ENCODE assay signal across 12 cellular contexts in the genomic region with DNA sequence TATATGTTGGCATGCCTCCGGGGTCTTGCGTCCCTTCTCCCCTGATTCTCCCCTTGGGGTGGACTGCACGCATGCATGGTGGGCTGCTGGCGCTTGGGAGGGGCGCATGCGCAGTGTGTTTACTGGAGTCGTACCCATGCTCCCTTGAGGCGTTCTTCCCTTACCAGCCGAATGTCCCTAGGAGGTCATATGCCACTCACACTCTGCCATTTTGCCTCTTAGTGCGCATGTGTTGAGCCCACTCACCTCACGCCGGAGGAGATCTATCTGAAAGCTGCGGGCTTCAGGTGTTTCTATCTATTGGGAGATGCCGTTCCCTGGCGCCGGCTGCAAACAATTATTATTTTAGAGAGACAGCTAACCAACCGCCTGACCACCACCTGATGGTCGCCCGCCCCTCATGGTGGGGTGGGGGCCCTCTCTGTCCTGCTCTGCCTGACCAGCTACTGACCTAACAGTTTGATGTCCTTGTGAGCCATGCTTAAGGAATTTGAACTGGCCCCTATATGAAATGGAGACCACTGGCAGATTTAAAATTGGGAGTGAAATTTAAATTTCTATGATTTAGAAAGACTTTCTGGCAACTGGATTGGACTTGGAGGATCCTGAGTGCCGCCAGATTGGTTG.
DNase-seq lines count a peak whose midpoint lies in the region; ATAC-seq and TF ChIP-seq lines count a peak whose summit lies in the region.
"Had no signal": no experiment of that assay in that cellular context is flagged by ENCODE, and none has a peak within 500 bp of the region (broad histone marks: within the 10 kb centered on the region; RNA-seq: fewer than 3 reads in every experiment).

No MANE protein-coding gene starts in this region.

- CTCF ChIA-PET in CD8-positive, alpha-beta T cell (lab: Charles Lee): interaction anchor here (0.7 to 3.2 kb wide), 30 partner anchors 8 to 1889 kb away, joined by 3 to 47 read pairs (median 4); no protein-coding TSS in a partner anchor

- no peak for TF ChIP-seq POLR2A in esophagus muscularis mucosa (IDR thresholded peaks at IDR 0.05; ENCODE audit: low read depth)

- H3K36me3 Mint-ChIP-seq in CD8-positive, alpha-beta T cell: no peaks in the 10 kb centered on the region
- H3K36me3 Mint-ChIP-seq: CD4-positive, alpha-beta memory T cell had no signal

- H3K4me3 Mint-ChIP-seq in CD8-positive, alpha-beta T cell: peak overlapping the region; percentile 78

- no peak for DNase-seq in CD8-positive, alpha-beta T cell
- DNase-seq in Daoy (ENCODE audit: low read depth): peak; percentile 23
- DNase-seq in esophagus muscularis mucosa (ENCODE audit: extremely low spot score): peak; percentile 83
- no peak for DNase-seq in SHP77 (lab: John Stamatoyannopoulos, UW)
- no peak for DNase-seq in colonic mucosa
- DNase-seq: esophagus squamous epithelium had no signal

- no peaks in the 10 kb centered on the region for H3K36me3 ChIP-seq in CD8-positive, alpha-beta T cell (ENCODE audit: insufficient read depth, low read length)
- H3K36me3 ChIP-seq in OCI-LY3 (replicated peaks; ENCODE audit: low read depth, low read length): no peaks in the 10 kb centered on the region
- H3K36me3 ChIP-seq in esophagus muscularis mucosa: no peaks in the 10 kb centered on the region
- no peaks in the 10 kb centered on the region for H3K36me3 ChIP-seq in colonic mucosa
- H3K36me3 ChIP-seq: esophagus squamous epithelium, lower lobe of right lung had no signal

- H3K4me1 ChIP-seq in CD8-positive, alpha-beta T cell (ENCODE audit: insufficient read depth, low read length): peaks cover 6% of the 10 kb centered on the region
- H3K4me1 ChIP-seq in OCI-LY3 (ENCODE audit: low read length): peaks cover 13% of the 10 kb centered on the region
- H3K4me1 ChIP-seq in esophagus muscularis mucosa: peaks cover 4 to 10% (median 8%) of the 10 kb centered on the region in 4 donors
- no peaks in the 10 kb centered on the region for H3K4me1 ChIP-seq in colonic mucosa

- POLR2A ChIA-PET in CD8-positive, alpha-beta T cell (lab: Charles Lee): interaction anchor here (1.5 kb wide), 1 partner anchor 1585 kb away, joined by 3 read pairs; a partner anchor contains a TSS

- H3K27me3 ChIP-seq in CD8-positive, alpha-beta T cell (ENCODE audit: insufficient read depth, low read length): no peaks in the 10 kb centered on the region
- peaks cover 10% of the 10 kb centered on the region for H3K27me3 ChIP-seq in OCI-LY3 (ENCODE audit: low read depth, low read length)
- H3K27me3 ChIP-seq in esophagus muscularis mucosa: no peaks in the 10 kb centered on the region
- H3K27me3 ChIP-seq in colonic mucosa: no peaks in the 10 kb centered on the region
- H3K27me3 ChIP-seq: esophagus squamous epithelium had no signal

- H3K4me3 ChIP-seq in CD8-positive, alpha-beta T cell (ENCODE audit: low read depth, low read length): no peak overlapping the region
- H3K4me3 ChIP-seq in OCI-LY3 (ENCODE audit: low read length): peak overlapping the region; percentile 69; the same call in 1 of the 2 replicates
- no peak overlapping the region for H3K4me3 ChIP-seq in esophagus muscularis mucosa
- no peak overlapping the region for H3K4me3 ChIP-seq in colonic mucosa
- H3K4me3 ChIP-seq: lower lobe of right lung had no signal

- intact Hi-C loops in CD8-positive, alpha-beta T cell (cut with DNase I, micrococcal nuclease): loop anchor here (1.0 to 5.0 kb wide), 4 partner anchors 105 to 1664 kb away; no protein-coding TSS in a partner anchor
- intact Hi-C loops in esophagus muscularis mucosa (cut with DNase I): loop anchor here (10.0 kb wide), 1 partner anchor 1588 kb away; a partner anchor contains a TSS
- intact Hi-C loops in colonic mucosa (cut with DNase I): loop anchor here (10.0 kb wide), 1 partner anchor 578 kb away; no protein-coding TSS in a partner anchor

- peaks cover 4% of the 10 kb centered on the region for H3K4me1 Mint-ChIP-seq in CD8-positive, alpha-beta T cell (ENCODE audit: low read depth)

- H3K9me3 Mint-ChIP-seq in CD8-positive, alpha-beta T cell: no peaks in the 10 kb centered on the region
- H3K9me3 Mint-ChIP-seq: CD4-positive, alpha-beta memory T cell; neural crest cell had no signal

- no peak for TF ChIP-seq EP300 in esophagus muscularis mucosa (IDR thresholded peaks at IDR 0.05)

- H3K27me3 Mint-ChIP-seq in CD8-positive, alpha-beta T cell (ENCODE audit: low read depth): no peaks in the 10 kb centered on the region

- H2AFZ ChIP-seq in OCI-LY3 (ENCODE audit: low read depth, low read length): no peak overlapping the region

- TF ChIP-seq CTCF in CD8-positive, alpha-beta T cell (IDR thresholded peaks at IDR 0.05): no peak
- TF ChIP-seq CTCF in OCI-LY3 (IDR thresholded peaks at IDR 0.05; ENCODE audit: low read depth, low read length) (no peak), esophagus muscularis mucosa (IDR thresholded peaks at IDR 0.05) (no peak), colonic mucosa (IDR thresholded peaks at IDR 0.05) (no peak)

- H3K27ac Mint-ChIP-seq in CD8-positive, alpha-beta T cell: no peak overlapping the region

- H4K20me1 ChIP-seq in OCI-LY3 (ENCODE audit: insufficient read depth, low read length): no peaks in the 10 kb centered on the region

- no peak overlapping the region for H3K27ac ChIP-seq in CD8-positive, alpha-beta T cell (ENCODE audit: low read depth, low read length)
- H3K27ac ChIP-seq in OCI-LY3 (ENCODE audit: low read length) (no peak overlapping the region), esophagus muscularis mucosa (replicated peaks in 1 of 4) (no peak overlapping the region), colonic mucosa (no peak overlapping the region)
- H3K27ac ChIP-seq: esophagus squamous epithelium, lower lobe of right lung, skin epidermis had no signal

- no peaks in the 10 kb centered on the region for H3K79me2 ChIP-seq in OCI-LY3 (ENCODE audit: low read length)

- ATAC-seq in CD8-positive, alpha-beta T cell: no peak
- no peak for ATAC-seq in GM21423 (IDR thresholded peaks at IDR 0.05; ENCODE audit: unreplicated experiment)

- no peaks in the 10 kb centered on the region for H3K9me3 ChIP-seq in CD8-positive, alpha-beta T cell (ENCODE audit: low read length)
- H3K9me3 ChIP-seq in OCI-LY3 (ENCODE audit: insufficient read depth, low read length): 0 out of 2 replicates have a peak, but pooled peaks cover 3% of the 10 kb centered on the region
- H3K9me3 ChIP-seq in esophagus muscularis mucosa: no peaks in the 10 kb centered on the region
- no peaks in the 10 kb centered on the region for H3K9me3 ChIP-seq in colonic mucosa
- H3K9me3 ChIP-seq: esophagus squamous epithelium, lower lobe of right lung had no signal

- H3K9ac ChIP-seq in OCI-LY3 (ENCODE audit: low read length) (no peak overlapping the region), colonic mucosa (ENCODE audit: low read depth in 2 of 2, low read length in 2 of 2) (no peak overlapping the region)

- H3K4me2 ChIP-seq in OCI-LY3 (ENCODE audit: low read length): peak overlapping the region; percentile 86

- 81% methylated on average over 20 of the region's 20 CpGs for WGBS in esophagus muscularis mucosa

Comparison
In these comparisons a context has a peak if more than half of its experiments do, and no peak if none do; other contexts are left out.
1. DNase-seq: peak in Daoy (single experiment) and esophagus muscularis mucosa (single experiment); none in CD8-positive, alpha-beta T cell (0 of 7), SHP77 (0 of 2) and colonic mucosa (single experiment).